In genomic region chr11:76243157-76243556, GRCh38 we compare ENCODE assay signal across 23 cellular contexts. TPM values are rescaled to one million over a fixed set of nuclear protein-coding genes. Genes with fewer than 3 reads are reported as not detected.
DNase-seq lines count a peak whose midpoint lies in the region; ATAC-seq, FAIRE-seq and TF ChIP-seq lines count a peak whose summit lies in the region.
"Had no signal": no experiment of that assay in that cellular context is flagged by ENCODE, and none has a peak within 500 bp of the region (broad histone marks: within the 10 kb centered on the region; RNA-seq: fewer than 3 reads in every experiment).

No MANE protein-coding gene starts in this region.

- WGBS in H1 (ENCODE audit: extremely low coverage in 1 of 2, insufficient coverage in 1 of 2, insufficient read length in 1 of 2, insufficient replicate concordance in 2 of 2, low coverage in 1 of 2, low lambda C conversion rate in 2 of 2, missing lambda C conversion rate in 1 of 2), 2 experiments, result 17% methylated on average over 4 of the region's 9 CpGs; no CpG with 5 or more reads in 1 of the 2 experiments
- WGBS in upper lobe of left lung, 2 donors, result 72% methylated on average over 8 to 9 of the region's 9 CpGs

- no peak overlapping the region for H2AK5ac ChIP-seq in H1 (ENCODE audit: low read depth, low read length)

- no peak for FAIRE-seq in H1 (lab: Jason Lieb, UNC)
- FAIRE-seq: colon, G401.6 had no signal

- H3K23me2 ChIP-seq in H1 (ENCODE audit: low read depth, low read length), result peaks cover 2% of the 10 kb centered on the region; the same call in 1 of the 2 replicates

- no peak overlapping the region for H3K9ac ChIP-seq in H1 (replicated peaks in 1 of 4; ENCODE audit: extremely low read depth in 1 of 4, low read depth in 3 of 4, low read length in 3 of 4)

- H2BK15ac ChIP-seq in H1 (ENCODE audit: low read length), result 0 out of 2 replicates have a peak overlapping the region, but pooled peaks have one; percentile 19

- no peak overlapping the region for H3K27ac ChIP-seq in H1 (ENCODE audit: low read depth, low read length)
- no peak overlapping the region for H3K27ac ChIP-seq in lower lobe of right lung
- H3K27ac ChIP-seq in upper lobe of left lung, result no peak overlapping the region
- H3K27ac ChIP-seq: sigmoid colon, testis had no signal

- no peaks in the 10 kb centered on the region for H3K79me2 ChIP-seq in H1 (ENCODE audit: control insufficient read depth in 1 of 2, insufficient read depth in 2 of 2, low read length in 2 of 2)

- H4K91ac ChIP-seq in H1 (replicated peaks; ENCODE audit: insufficient read length, low read length), result peak overlapping the region; percentile 79

- no peaks in the 10 kb centered on the region for H4K20me1 ChIP-seq in H1 (replicated peaks in 1 of 2; ENCODE audit: control insufficient read depth in 1 of 2, insufficient read depth in 2 of 2, low read length in 2 of 2)

- peak overlapping the region; percentile 12; the same call in 1 of the 2 replicates for H2BK5ac ChIP-seq in H1 (ENCODE audit: low read depth, low read length)

- ATAC-seq in lower lobe of right lung (no peak), upper lobe of left lung (ENCODE audit: low FRiP score in 2 of 2) (no peak)
- ATAC-seq: activated CD8-positive, alpha-beta memory T cell treated with anti-CD3 and anti-CD28 coated beads, Interleukin-2, amount 10 ng/mL, durations not matched to agents 7 days and 5 days; naive thymus-derived CD8-positive, alpha-beta T cell; Right ventricle myocardium inferior; stimulated activated memory B cell treated with anti-CD40 and anti-IgM and Interleukin-4, amounts not matched to agents 10 μg/mL and 1 μg/mL and 100 μg/mL, for 72 hours had no signal

- no peak overlapping the region for H3K56ac ChIP-seq in H1 (replicated peaks; ENCODE audit: insufficient read length, low read depth, low read length)

- H3K4me1 ChIP-seq in H1 (replicated peaks in 1 of 4; ENCODE audit: control insufficient read depth in 3 of 4, insufficient read depth in 4 of 4, low read length in 3 of 4), result peaks cover 0 to 14% (median 8%) of the 10 kb centered on the region in 4 experiments; a peak in 6 of 7 replicates
- H3K4me1 ChIP-seq in lower lobe of right lung, result no peaks in the 10 kb centered on the region
- no peaks in the 10 kb centered on the region for H3K4me1 ChIP-seq in upper lobe of left lung
- H3K4me1 ChIP-seq: sigmoid colon, testis had no signal

- intact Hi-C loops in lower lobe of right lung (cut with DNase I), result no loop called here

- H3K18ac ChIP-seq in H1 (ENCODE audit: extremely low read depth, low read length), result peak overlapping the region; percentile 44; the same call in 1 of the 2 replicates

- CTCF ChIA-PET in H1 (lab: Charles Lee; ENCODE audit: partially characterized antibody), result interaction anchor here (0.6 to 11.7 kb wide), 19 partner anchors 8 to 344 kb away, joined by 3 to 83 read pairs (median 4); partner anchors contain the start of gene WNT11

- POLR2A ChIA-PET in H1 (lab: Charles Lee; ENCODE audit: partially characterized antibody), result interaction anchor here (1.0 to 5.9 kb wide), 5 partner anchors 8 to 76 kb away, joined by 3 to 38 read pairs (median 3); no protein-coding TSS in a partner anchor

- H2AFZ ChIP-seq in H1 (ENCODE audit: low read length), result peak overlapping the region; percentile 90; the same call in 1 of the 2 replicates

- H4K5ac ChIP-seq in H1 (ENCODE audit: insufficient read length, low read depth, low read length), result no peak overlapping the region

- peak overlapping the region in 3 of 4 experiments; percentile 6 to 51 (median 21); a peak in 4 of 8 replicates for H3K4me3 ChIP-seq in H1 (ENCODE audit: extremely low read depth in 1 of 4, insufficient read depth in 2 of 4, low read depth in 3 of 4, low read length in 4 of 4)
- no peak overlapping the region for H3K4me3 ChIP-seq in lower lobe of right lung
- no peak overlapping the region for H3K4me3 ChIP-seq in upper lobe of left lung
- H3K4me3 ChIP-seq: sigmoid colon, testis had no signal

- H3K27me3 ChIP-seq in H1 (replicated peaks in 1 of 4; ENCODE audit: control insufficient read depth in 3 of 4, extremely low read depth in 1 of 4, insufficient read depth in 3 of 4, low read length in 3 of 4) (peaks cover 2 to 18% (median 16%) of the 10 kb centered on the region in 4 experiments), lower lobe of right lung (ENCODE audit: low read depth) (no peaks in the 10 kb centered on the region), upper lobe of left lung (no peaks in the 10 kb centered on the region)
- H3K27me3 ChIP-seq: testis had no signal

- H3K79me1 ChIP-seq in H1 (ENCODE audit: low read depth, low read length), result no peaks in the 10 kb centered on the region

- no peak overlapping the region for H3K23ac ChIP-seq in H1 (ENCODE audit: insufficient read length)

- peak; percentile 30 to 41 (median 36) for TF ChIP-seq CTCF in H1 (IDR thresholded peaks at IDR 0.05; ENCODE audit: control extremely low read depth in 1 of 3, insufficient read depth in 1 of 3, low read depth in 1 of 3, low read length in 3 of 3)
- TF ChIP-seq CTCF in lower lobe of right lung (IDR thresholded peaks at IDR 0.05), result no peak
- no peak for TF ChIP-seq CTCF in upper lobe of left lung (IDR thresholded peaks at IDR 0.05)

- H2BK120ac ChIP-seq in H1 (replicated peaks; ENCODE audit: low read depth, low read length), result no peak overlapping the region

- H3K14ac ChIP-seq in H1 (ENCODE audit: insufficient read length), result no peak overlapping the region

- TF ChIP-seq EP300 in H1 (IDR thresholded peaks at IDR 0.05; ENCODE audit: borderline replicate concordance in 1 of 2, low read depth in 2 of 2, low read length in 2 of 2) (peak in 1 of 2 experiments; percentile 88; a peak in 1 of 3 replicates), upper lobe of left lung (IDR thresholded peaks at IDR 0.05) (no peak)

- H4K8ac ChIP-seq in H1 (ENCODE audit: extremely low read depth, insufficient read depth, low read length), result peak overlapping the region; percentile 57; the same call in 1 of the 2 replicates

- 0 out of 2 replicates have a peak overlapping the region, but pooled peaks have one; percentile 67 for H2BK20ac ChIP-seq in H1 (ENCODE audit: low read length)

- peak overlapping the region; percentile 94; the same call in 1 of the 2 replicates for H2BK12ac ChIP-seq in H1 (ENCODE audit: low read depth, low read length)

- peak; percentile 15 to 40; a peak in 3 of 4 replicates for TF ChIP-seq RAD21 in H1 (IDR thresholded peaks at IDR 0.05 in 1 of 2, conservative IDR thresholded peaks at IDR 0.05 in 1 of 2; ENCODE audit: low read depth in 2 of 2, low read length in 2 of 2)

- H3K36me3 ChIP-seq in H1 (ENCODE audit: control insufficient read depth in 2 of 4, insufficient read depth in 4 of 4, low read length in 3 of 4), result no peaks in the 10 kb centered on the region
- H3K36me3 ChIP-seq in lower lobe of right lung, result no peaks in the 10 kb centered on the region
- no peaks in the 10 kb centered on the region for H3K36me3 ChIP-seq in upper lobe of left lung
- H3K36me3 ChIP-seq: sigmoid colon had no signal

- no peaks in the 10 kb centered on the region for H3K9me3 ChIP-seq in H1 (ENCODE audit: insufficient read depth in 2 of 2, low read depth in 1 of 2, low read length in 1 of 2)
- H3K9me3 ChIP-seq in lower lobe of right lung, result no peaks in the 10 kb centered on the region
- H3K9me3 ChIP-seq in upper lobe of left lung, result no peaks in the 10 kb centered on the region
- H3K9me3 ChIP-seq: sigmoid colon, testis had no signal

- H3K4ac ChIP-seq in H1 (replicated peaks; ENCODE audit: insufficient read length, low read depth, low read length), result no peak overlapping the region

- TF ChIP-seq POLR2A in H1 (IDR thresholded peaks at IDR 0.05; ENCODE audit: control extremely low read depth in 1 of 2, low read depth in 2 of 2, low read length in 2 of 2) (no peak), upper lobe of left lung (IDR thresholded peaks at IDR 0.05) (no peak)

- DNase-seq in DMS79 treated with DMSO at 0.1 percent for 48 hours (lab: John Stamatoyannopoulos, UW) (peak; percentile 62), NCI-H1092 (lab: John Stamatoyannopoulos, UW) (peak; percentile 23), H1 (ENCODE audit: low read depth in 1 of 2, low spot score in 2 of 2) (peak in 1 of 2 experiments; percentile 71), lower lobe of right lung (peak; percentile 35), HK-2 (ENCODE audit: unreplicated experiment) (no peak), NCI-H1436 treated with DMSO at 0.1 percent for 48 hours (lab: John Stamatoyannopoulos, UW) (no peak), kidney tubule cell (ENCODE audit: low spot score) (no peak), upper lobe of left lung (no peak)
- DNase-seq: activated CD4-positive, alpha-beta T cell treated with anti-CD3 and anti-CD28 coated beads for 48 hours; activated CD8-positive, alpha-beta memory T cell treated with anti-CD3 and anti-CD28 coated beads, Interleukin-2, amount 10 ng/mL, durations not matched to agents 7 days and 5 days; activated naive CD8-positive, alpha-beta T cell treated with anti-CD3 and anti-CD28 coated beads, Interleukin-2, amount 10 ng/mL, durations not matched to agents 7 days and 5 days; Kasumi-1; naive thymus-derived CD8-positive, alpha-beta T cell; NCI-H1048; NCI-H2107; NCI-H774; OCI-M1; sigmoid colon; testis had no signal

- peak overlapping the region; percentile 65 to 69 for H3K4me2 ChIP-seq in H1 (ENCODE audit: insufficient read depth in 1 of 2, low read depth in 2 of 2, low read length in 2 of 2)

TF ChIP-seq in H1, 55 proteins besides CTCF, POLR2A, EP300 and RAD21 (continues in another document):
- TF ChIP-seq CREB1 (IDR thresholded peaks at IDR 0.05) (peak; percentile 62; the same call in 1 of the 2 replicates), CBX5 (IDR thresholded peaks at IDR 0.05; ENCODE audit: low read depth, low read length) (no peak), JUND (IDR thresholded peaks at IDR 0.05; ENCODE audit: low read length) (0 out of 2 replicates have a peak, but pooled peaks have one; percentile 32), BACH1 (IDR thresholded peaks at IDR 0.05; ENCODE audit: low read length) (no peak), ZNF274 (IDR thresholded peaks at IDR 0.05; ENCODE audit: borderline replicate concordance, extremely low read depth, low read length) (no peak), SP4 (IDR thresholded peaks at IDR 0.05; ENCODE audit: low read length) (no peak), CHD1 (IDR thresholded peaks at IDR 0.05; ENCODE audit: low read depth, low read length) (peak; percentile 51; the same call in 1 of the 2 replicates)

RNA-seq across cellular contexts. Expression of gene WNT11, which starts 36.9 kb away (rescaled TPM):
- 0.45 TPM in 1 of 2 replicates, not detected in the other for total RNA-seq in H1 (2021; fragmentation: NEBNext Ultra II Directional; extraction: Animal tissue kit (Norgen Biotek cat#: 25700))
- 0.11 and 0.22 TPM in 2 replicates for polyA plus RNA-seq in H1 (2011; rRNA removed)
- polyA plus RNA-seq in H1 (2011; cell fraction: cytosol; rRNA removed), result 0.16 TPM
- 0.14 TPM for polyA plus RNA-seq in H1 (2011; cell fraction: nucleus; rRNA removed)
- polyA plus RNA-seq in H1 (2012, experiment 1 of 2), result 0.08 to 0.16 TPM (median 0.09 TPM) in 3 of 4 replicates, not detected in the other
- polyA plus RNA-seq in H1 (2012, experiment 2 of 2), result not detected
- 0.10 TPM for polyA plus RNA-seq in H1 (2013, experiment 1 of 2)
- 0.15 TPM for polyA plus RNA-seq in H1 (2013, experiment 2 of 2)
- not detected in 2 replicates for polyA minus RNA-seq in H1 (2011; rRNA and poly(A)+ RNA removed)
- polyA minus RNA-seq in H1 (2011; cell fraction: cytosol; rRNA and poly(A)+ RNA removed), result not detected
- not detected for polyA minus RNA-seq in H1 (2011; cell fraction: nucleus; rRNA and poly(A)+ RNA removed)
- total RNA-seq in lower lobe of right lung, result 9.2 TPM
- 10 to 100 TPM in 1 of 6 donors, 1 to 10 TPM in 5; 1.7 to 12.9 (median 4.1) TPM for total RNA-seq in upper lobe of left lung

Comparison
In these comparisons a context has a peak if more than half of its experiments do, and no peak if none do; other contexts are left out.
1. DNase-seq: peak in DMS79 treated with DMSO at 0.1 percent for 48 hours (single experiment), NCI-H1092 (single experiment) and lower lobe of right lung (single experiment); none in HK-2 (single experiment), NCI-H1436 treated with DMSO at 0.1 percent for 48 hours (single experiment), kidney tubule cell (single experiment) and upper lobe of left lung (0 of 2).
2. H3K4me3 ChIP-seq: peak in H1 (3 of 4); none in lower lobe of right lung (single experiment) and upper lobe of left lung (0 of 4).
3. CTCF ChIP-seq: peak in H1 (3 of 3); none in lower lobe of right lung (single experiment) and upper lobe of left lung (0 of 6).